9 cellular contexts compared by ENCODE assay signal in genomic region chr10:3755440-3756359, GRCh38. TPM values are rescaled to one million over a fixed set of nuclear protein-coding genes. Genes with fewer than 3 reads are reported as not detected.
DNase-seq lines count a peak whose midpoint lies in the region; ATAC-seq and TF ChIP-seq lines count a peak whose summit lies in the region.
"Had no signal": no experiment of that assay in that cellular context is flagged by ENCODE, and none has a peak within 500 bp of the region (broad histone marks: within the 10 kb centered on the region; RNA-seq: fewer than 3 reads in every experiment).

No MANE protein-coding gene starts in this region.

- no peak overlapping the region for H3K4me3 ChIP-seq in fibroblast of the aortic adventitia (ENCODE audit: low read depth, low read length)
- H3K4me3 ChIP-seq: colonic mucosa had no signal

- peak; percentile 49 for DNase-seq in EL
- DNase-seq in SK-N-DZ (ENCODE audit: low spot score): peak; percentile 37
- peak; percentile 86 for DNase-seq in fibroblast of the aortic adventitia (ENCODE audit: low read depth)
- DNase-seq in renal cortical epithelial cell (ENCODE audit: low read depth): peak; percentile 45
- DNase-seq in T-helper 9 cell: no peak
- DNase-seq: colonic mucosa; naive thymus-derived CD4-positive, alpha-beta T cell had no signal

- ATAC-seq in HG03521 (IDR thresholded peaks at IDR 0.05; ENCODE audit: unreplicated experiment) (no peak), HG02970 (IDR thresholded peaks at IDR 0.05; ENCODE audit: low FRiP score, unreplicated experiment) (no peak)

- TF ChIP-seq CTCF in fibroblast of the aortic adventitia (IDR thresholded peaks at IDR 0.05; ENCODE audit: insufficient read depth, low read length): no peak

RNA-seq across cellular contexts. Expression of gene KLF6, which starts 29.3 kb away (rescaled TPM):
- polyA plus RNA-seq in SK-N-DZ (2014; cell fraction: cytosol; rRNA removed): 2.4 and 2.5 TPM in 2 replicates
- 6.6 and 14.0 TPM in 2 replicates for polyA plus RNA-seq in SK-N-DZ (2014; cell fraction: nucleus; rRNA removed)
- total RNA-seq in fibroblast of the aortic adventitia (ENCODE audit: low replicate concordance): 47.8 and 52.1 TPM in 2 replicates
- total RNA-seq in renal cortical epithelial cell: 112 and 126 TPM in 2 replicates
